In genomic region chr20:49046087-49046900, GRCh38 we compare ENCODE assay signal across 1 cellular context.
TF ChIP-seq lines count a peak whose summit lies in the region.

A gene with protein sequence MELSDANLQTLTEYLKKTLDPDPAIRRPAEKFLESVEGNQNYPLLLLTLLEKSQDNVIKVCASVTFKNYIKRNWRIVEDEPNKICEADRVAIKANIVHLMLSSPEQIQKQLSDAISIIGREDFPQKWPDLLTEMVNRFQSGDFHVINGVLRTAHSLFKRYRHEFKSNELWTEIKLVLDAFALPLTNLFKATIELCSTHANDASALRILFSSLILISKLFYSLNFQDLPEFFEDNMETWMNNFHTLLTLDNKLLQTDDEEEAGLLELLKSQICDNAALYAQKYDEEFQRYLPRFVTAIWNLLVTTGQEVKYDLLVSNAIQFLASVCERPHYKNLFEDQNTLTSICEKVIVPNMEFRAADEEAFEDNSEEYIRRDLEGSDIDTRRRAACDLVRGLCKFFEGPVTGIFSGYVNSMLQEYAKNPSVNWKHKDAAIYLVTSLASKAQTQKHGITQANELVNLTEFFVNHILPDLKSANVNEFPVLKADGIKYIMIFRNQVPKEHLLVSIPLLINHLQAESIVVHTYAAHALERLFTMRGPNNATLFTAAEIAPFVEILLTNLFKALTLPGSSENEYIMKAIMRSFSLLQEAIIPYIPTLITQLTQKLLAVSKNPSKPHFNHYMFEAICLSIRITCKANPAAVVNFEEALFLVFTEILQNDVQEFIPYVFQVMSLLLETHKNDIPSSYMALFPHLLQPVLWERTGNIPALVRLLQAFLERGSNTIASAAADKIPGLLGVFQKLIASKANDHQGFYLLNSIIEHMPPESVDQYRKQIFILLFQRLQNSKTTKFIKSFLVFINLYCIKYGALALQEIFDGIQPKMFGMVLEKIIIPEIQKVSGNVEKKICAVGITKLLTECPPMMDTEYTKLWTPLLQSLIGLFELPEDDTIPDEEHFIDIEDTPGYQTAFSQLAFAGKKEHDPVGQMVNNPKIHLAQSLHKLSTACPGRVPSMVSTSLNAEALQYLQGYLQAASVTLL (plus strand): TSS chr20:49046312. CDS start chr20:49058464, 12,152 bp downstream.

TF ChIP-seq in K562, 482 proteins besides CTCF, POLR2A, EP300 and RAD21 (continued from another document):
- TF ChIP-seq, protein P1, sequence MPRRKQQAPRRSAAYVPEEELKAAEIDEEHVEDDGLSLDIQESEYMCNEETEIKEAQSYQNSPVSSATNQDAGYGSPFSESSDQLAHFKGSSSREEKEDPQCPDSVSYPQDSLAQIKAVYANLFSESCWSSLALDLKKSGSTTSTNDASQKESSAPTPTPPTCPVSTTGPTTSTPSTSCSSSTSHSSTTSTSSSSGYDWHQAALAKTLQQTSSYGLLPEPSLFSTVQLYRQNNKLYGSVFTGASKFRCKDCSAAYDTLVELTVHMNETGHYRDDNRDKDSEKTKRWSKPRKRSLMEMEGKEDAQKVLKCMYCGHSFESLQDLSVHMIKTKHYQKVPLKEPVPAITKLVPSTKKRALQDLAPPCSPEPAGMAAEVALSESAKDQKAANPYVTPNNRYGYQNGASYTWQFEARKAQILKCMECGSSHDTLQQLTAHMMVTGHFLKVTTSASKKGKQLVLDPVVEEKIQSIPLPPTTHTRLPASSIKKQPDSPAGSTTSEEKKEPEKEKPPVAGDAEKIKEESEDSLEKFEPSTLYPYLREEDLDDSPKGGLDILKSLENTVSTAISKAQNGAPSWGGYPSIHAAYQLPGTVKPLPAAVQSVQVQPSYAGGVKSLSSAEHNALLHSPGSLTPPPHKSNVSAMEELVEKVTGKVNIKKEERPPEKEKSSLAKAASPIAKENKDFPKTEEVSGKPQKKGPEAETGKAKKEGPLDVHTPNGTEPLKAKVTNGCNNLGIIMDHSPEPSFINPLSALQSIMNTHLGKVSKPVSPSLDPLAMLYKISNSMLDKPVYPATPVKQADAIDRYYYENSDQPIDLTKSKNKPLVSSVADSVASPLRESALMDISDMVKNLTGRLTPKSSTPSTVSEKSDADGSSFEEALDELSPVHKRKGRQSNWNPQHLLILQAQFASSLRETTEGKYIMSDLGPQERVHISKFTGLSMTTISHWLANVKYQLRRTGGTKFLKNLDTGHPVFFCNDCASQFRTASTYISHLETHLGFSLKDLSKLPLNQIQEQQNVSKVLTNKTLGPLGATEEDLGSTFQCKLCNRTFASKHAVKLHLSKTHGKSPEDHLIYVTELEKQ (CRISPR knock-in tag; IDR thresholded peaks at IDR 0.05), result no peak
- TF ChIP-seq NR0B1 (IDR thresholded peaks at IDR 0.05; ENCODE audit: partially characterized antibody) (no peak), ZNF696 (CRISPR knock-in tag; conservative IDR thresholded peaks at IDR 0.05) (no peak), EP400 (IDR thresholded peaks at IDR 0.05) (peak; percentile 95), WHSC1 (IDR thresholded peaks at IDR 0.05; ENCODE audit: low read length) (no peak), IFI16 (CRISPR knock-in tag; IDR thresholded peaks at IDR 0.05) (no peak), E2F5 (CRISPR knock-in tag; IDR thresholded peaks at IDR 0.05) (peak; percentile 75; the same call in 1 of the 2 replicates), CREBBP (IDR thresholded peaks at IDR 0.05; ENCODE audit: low read depth, low read length) (no peak), ZNF282 (CRISPR knock-in tag; IDR thresholded peaks at IDR 0.05) (peak; percentile 69; the same call in 1 of the 2 replicates), TEAD4 (IDR thresholded peaks at IDR 0.05; ENCODE audit: low read length) (peak; percentile 63), TEAD4 (CRISPR knock-in tag; IDR thresholded peaks at IDR 0.05; ENCODE audit: borderline replicate concordance) (0 out of 2 replicates have a peak, but pooled peaks have one; percentile 17), HOMEZ (CRISPR knock-in tag; IDR thresholded peaks at IDR 0.05) (no peak), KLF16 (IDR thresholded peaks at IDR 0.05) (no peak), RBM34 (IDR thresholded peaks at IDR 0.05; ENCODE audit: borderline replicate concordance, insufficient read depth, low read length) (peak; percentile 89; the same call in 1 of the 2 replicates), MAX (CRISPR knock-in tag; IDR thresholded peaks at IDR 0.05) (peak; percentile 88)
- TF ChIP-seq, protein P2, sequence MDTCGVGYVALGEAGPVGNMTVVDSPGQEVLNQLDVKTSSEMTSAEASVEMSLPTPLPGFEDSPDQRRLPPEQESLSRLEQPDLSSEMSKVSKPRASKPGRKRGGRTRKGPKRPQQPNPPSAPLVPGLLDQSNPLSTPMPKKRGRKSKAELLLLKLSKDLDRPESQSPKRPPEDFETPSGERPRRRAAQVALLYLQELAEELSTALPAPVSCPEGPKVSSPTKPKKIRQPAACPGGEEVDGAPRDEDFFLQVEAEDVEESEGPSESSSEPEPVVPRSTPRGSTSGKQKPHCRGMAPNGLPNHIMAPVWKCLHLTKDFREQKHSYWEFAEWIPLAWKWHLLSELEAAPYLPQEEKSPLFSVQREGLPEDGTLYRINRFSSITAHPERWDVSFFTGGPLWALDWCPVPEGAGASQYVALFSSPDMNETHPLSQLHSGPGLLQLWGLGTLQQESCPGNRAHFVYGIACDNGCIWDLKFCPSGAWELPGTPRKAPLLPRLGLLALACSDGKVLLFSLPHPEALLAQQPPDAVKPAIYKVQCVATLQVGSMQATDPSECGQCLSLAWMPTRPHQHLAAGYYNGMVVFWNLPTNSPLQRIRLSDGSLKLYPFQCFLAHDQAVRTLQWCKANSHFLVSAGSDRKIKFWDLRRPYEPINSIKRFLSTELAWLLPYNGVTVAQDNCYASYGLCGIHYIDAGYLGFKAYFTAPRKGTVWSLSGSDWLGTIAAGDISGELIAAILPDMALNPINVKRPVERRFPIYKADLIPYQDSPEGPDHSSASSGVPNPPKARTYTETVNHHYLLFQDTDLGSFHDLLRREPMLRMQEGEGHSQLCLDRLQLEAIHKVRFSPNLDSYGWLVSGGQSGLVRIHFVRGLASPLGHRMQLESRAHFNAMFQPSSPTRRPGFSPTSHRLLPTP (IDR thresholded peaks at IDR 0.05; ENCODE audit: borderline replicate concordance, extremely low read depth, insufficient read length), result no peak
- TF ChIP-seq, protein P3, sequence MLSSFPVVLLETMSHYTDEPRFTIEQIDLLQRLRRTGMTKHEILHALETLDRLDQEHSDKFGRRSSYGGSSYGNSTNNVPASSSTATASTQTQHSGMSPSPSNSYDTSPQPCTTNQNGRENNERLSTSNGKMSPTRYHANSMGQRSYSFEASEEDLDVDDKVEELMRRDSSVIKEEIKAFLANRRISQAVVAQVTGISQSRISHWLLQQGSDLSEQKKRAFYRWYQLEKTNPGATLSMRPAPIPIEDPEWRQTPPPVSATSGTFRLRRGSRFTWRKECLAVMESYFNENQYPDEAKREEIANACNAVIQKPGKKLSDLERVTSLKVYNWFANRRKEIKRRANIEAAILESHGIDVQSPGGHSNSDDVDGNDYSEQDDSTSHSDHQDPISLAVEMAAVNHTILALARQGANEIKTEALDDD (IDR thresholded peaks at IDR 0.05), result no peak
